ENCODE assay signal across 12 cellular contexts in genomic region chr5:104800440-104801048, GRCh38.
DNase-seq lines count a peak whose midpoint lies in the region; ATAC-seq, FAIRE-seq and TF ChIP-seq lines count a peak whose summit lies in the region.
"Had no signal": no experiment of that assay in that cellular context is flagged by ENCODE, and none has a peak within 500 bp of the region (broad histone marks: within the 10 kb centered on the region; RNA-seq: fewer than 3 reads in every experiment).

No MANE protein-coding gene starts in this region.

- H3K4me3 ChIP-seq in GM12875 (ENCODE audit: low read depth, low read length) (no peak overlapping the region), K562 (no peak overlapping the region)

- no peaks in the 10 kb centered on the region for H3K9me1 ChIP-seq in K562 (ENCODE audit: control insufficient read depth, insufficient read depth, low read length)

- no peak for TF ChIP-seq RAD21 in K562 (CRISPR knock-in tag; conservative IDR thresholded peaks at IDR 0.05 in 1 of 2, IDR thresholded peaks at IDR 0.05 in 1 of 2)

- H3K27ac Mint-ChIP-seq in neural crest cell (ENCODE audit: unreplicated experiment) = no peak overlapping the region
- H3K27ac Mint-ChIP-seq in activated CD4-positive, alpha-beta memory T cell treated with anti-CD3 and anti-CD28 coated beads, Interleukin-2, amount 10 ng/mL, durations not matched to agents 7 days and 5 days = no peak overlapping the region
- H3K27ac Mint-ChIP-seq in activated CD8-positive, alpha-beta memory T cell treated with anti-CD3 and anti-CD28 coated beads, Interleukin-2, amount 10 ng/mL, durations not matched to agents 7 days and 5 days = no peak overlapping the region
- H3K27ac Mint-ChIP-seq: nephron had no signal

- no peaks in the 10 kb centered on the region for H3K36me3 ChIP-seq in K562 (ENCODE audit: control insufficient read depth, insufficient read depth, low read length)

- no peak overlapping the region for H3K9ac ChIP-seq in K562 (ENCODE audit: insufficient read depth in 1 of 2, low read depth in 2 of 2, low read length in 2 of 2)

- no peak overlapping the region for H3K27ac ChIP-seq in K562 (ENCODE audit: extremely low read depth, low read depth, low read length)

- H3K27me3 ChIP-seq in K562 (ENCODE audit: control insufficient read depth in 2 of 2, insufficient read depth in 2 of 2, low read length in 2 of 2) = no peaks in the 10 kb centered on the region

- H3K4me2 ChIP-seq in K562 (ENCODE audit: insufficient read depth, low read length) = no peak overlapping the region

- peaks cover 3% of the 10 kb centered on the region for H3K9me3 Mint-ChIP-seq in neural crest cell
- H3K9me3 Mint-ChIP-seq in activated CD4-positive, alpha-beta memory T cell treated with anti-CD3 and anti-CD28 coated beads, Interleukin-2, amount 10 ng/mL, durations not matched to agents 7 days and 5 days = no peaks in the 10 kb centered on the region
- peaks cover 2% of the 10 kb centered on the region for H3K9me3 Mint-ChIP-seq in activated CD8-positive, alpha-beta memory T cell treated with anti-CD3 and anti-CD28 coated beads, Interleukin-2, amount 10 ng/mL, durations not matched to agents 7 days and 5 days (ENCODE audit: low read depth)
- H3K9me3 Mint-ChIP-seq: nephron had no signal

- TF ChIP-seq CTCF in GM12875 (IDR thresholded peaks at IDR 0.05; ENCODE audit: borderline replicate concordance, insufficient read depth, low read depth, low read length) (peak; percentile 32; the same call in 1 of the 2 replicates), K562 (IDR thresholded peaks at IDR 0.05 in 2 of 3, conservative IDR thresholded peaks at IDR 0.05 in 1 of 3; ENCODE audit: insufficient read depth in 2 of 3, low read depth in 1 of 3, low read length in 3 of 3) (peak; percentile 7 to 28 (median 18); a peak in 1 of 6 replicates), neural crest cell (conservative IDR thresholded peaks at IDR 0.05) (peak; percentile 40)

- intact Hi-C loops in K562 (cut with micrococcal nuclease) = no loop called here

- no peak for TF ChIP-seq POLR2A in K562 (conservative IDR thresholded peaks at IDR 0.05)

- no peaks in the 10 kb centered on the region for H3K9me3 ChIP-seq in K562 (replicated peaks; ENCODE audit: control insufficient read depth, insufficient read depth, low read depth, low read length)

- no peaks in the 10 kb centered on the region for H4K20me1 ChIP-seq in K562 (replicated peaks; ENCODE audit: control insufficient read depth, insufficient read depth, low read length)

- H3K79me2 ChIP-seq in K562 (ENCODE audit: control insufficient read depth, insufficient read depth, low read length) = no peaks in the 10 kb centered on the region

- no peak for ATAC-seq in K562
- no peak for ATAC-seq in GM19467 (IDR thresholded peaks at IDR 0.05; ENCODE audit: unreplicated experiment)
- no peak for ATAC-seq in activated CD8-positive, alpha-beta memory T cell treated with anti-CD3 and anti-CD28 coated beads, Interleukin-2, amount 10 ng/mL, durations not matched to agents 7 days and 5 days

- no peaks in the 10 kb centered on the region for H3K4me1 ChIP-seq in K562 (replicated peaks in 1 of 2; ENCODE audit: control insufficient read depth in 2 of 2, insufficient read depth in 2 of 2, low read length in 2 of 2)

- POLR2A ChIA-PET in K562 (lab: Yijun Ruan, JAX) = no interaction called here
- POLR2A ChIA-PET in activated CD4-positive, alpha-beta memory T cell treated with anti-CD3 and anti-CD28 coated beads, Interleukin-2, amount 10 ng/mL, durations not matched to agents 7 days and 5 days (lab: Charles Lee) = no interaction called here

- DNase-seq in M059J (ENCODE audit: low read depth) (peak; percentile 10), K562 (ENCODE audit: extremely low read depth in 1 of 4, low spot score in 3 of 4) (peak; percentile 4 to 12 (median 6)), neural crest cell (ENCODE audit: low read depth, low spot score) (no peak), HCEC 1CT (no peak)
- no peak for DNase-seq in activated CD4-positive, alpha-beta memory T cell treated with anti-CD3 and anti-CD28 coated beads, Interleukin-2, amount 10 ng/mL, durations not matched to agents 7 days and 5 days
- DNase-seq in activated CD8-positive, alpha-beta memory T cell treated with anti-CD3 and anti-CD28 coated beads, Interleukin-2, amount 10 ng/mL, durations not matched to agents 7 days and 5 days = no peak
- DNase-seq: activated effector memory CD4-positive, alpha-beta T cell treated with Interleukin-2 at 50 U/mL for 16 hours; NCI-H510A treated with DMSO at 0.1 percent for 48 hours; stimulated activated CD4-positive, alpha-beta T cell treated with anti-CD3 and anti-CD28 coated beads, Interleukin-2, amount 100 ng/mL, for 24 hours had no signal

- no peak overlapping the region for H2AFZ ChIP-seq in K562 (ENCODE audit: low read depth, low read length)

- no peaks in the 10 kb centered on the region for H3K36me3 Mint-ChIP-seq in neural crest cell (ENCODE audit: low read depth)
- no peaks in the 10 kb centered on the region for H3K36me3 Mint-ChIP-seq in activated CD4-positive, alpha-beta memory T cell treated with anti-CD3 and anti-CD28 coated beads, Interleukin-2, amount 10 ng/mL, durations not matched to agents 7 days and 5 days (ENCODE audit: low read depth)
- H3K36me3 Mint-ChIP-seq in activated CD8-positive, alpha-beta memory T cell treated with anti-CD3 and anti-CD28 coated beads, Interleukin-2, amount 10 ng/mL, durations not matched to agents 7 days and 5 days = no peaks in the 10 kb centered on the region

- no TSS peak for BruUV-seq in K562 (replicated peaks; lab: Mats Ljungman, UMichigan)

- TF ChIP-seq EP300 in K562 (IDR thresholded peaks at IDR 0.05; ENCODE audit: low read length) = no peak

- WGBS in K562 (ENCODE audit: insufficient coverage, low coverage, missing lambda C conversion rate) = 2% methylated on average over 4 of the region's 4 CpGs

- in situ Hi-C loops in K562 (cut with MboI) = no loop called here

- CTCF ChIA-PET in K562 (lab: Yijun Ruan, JAX; ENCODE audit: low intra/inter-chr PET ratio) = no interaction called here
- CTCF ChIA-PET in activated CD4-positive, alpha-beta memory T cell treated with anti-CD3 and anti-CD28 coated beads, Interleukin-2, amount 10 ng/mL, durations not matched to agents 7 days and 5 days (lab: Charles Lee) = no interaction called here
- CTCF ChIA-PET in activated CD8-positive, alpha-beta memory T cell treated with anti-CD3 and anti-CD28 coated beads, Interleukin-2, amount 10 ng/mL, durations not matched to agents 7 days and 5 days (lab: Charles Lee) = no interaction called here

- H3K4me3 Mint-ChIP-seq in neural crest cell = no peak overlapping the region
- no peak overlapping the region for H3K4me3 Mint-ChIP-seq in activated CD4-positive, alpha-beta memory T cell treated with anti-CD3 and anti-CD28 coated beads, Interleukin-2, amount 10 ng/mL, durations not matched to agents 7 days and 5 days
- H3K4me3 Mint-ChIP-seq in activated CD8-positive, alpha-beta memory T cell treated with anti-CD3 and anti-CD28 coated beads, Interleukin-2, amount 10 ng/mL, durations not matched to agents 7 days and 5 days = no peak overlapping the region
- H3K4me3 Mint-ChIP-seq: nephron had no signal

- H3K4me1 Mint-ChIP-seq in neural crest cell = no peaks in the 10 kb centered on the region
- H3K4me1 Mint-ChIP-seq in activated CD4-positive, alpha-beta memory T cell treated with anti-CD3 and anti-CD28 coated beads, Interleukin-2, amount 10 ng/mL, durations not matched to agents 7 days and 5 days = no peaks in the 10 kb centered on the region
- no peaks in the 10 kb centered on the region for H3K4me1 Mint-ChIP-seq in activated CD8-positive, alpha-beta memory T cell treated with anti-CD3 and anti-CD28 coated beads, Interleukin-2, amount 10 ng/mL, durations not matched to agents 7 days and 5 days
- H3K4me1 Mint-ChIP-seq: nephron had no signal

- H3K27me3 Mint-ChIP-seq in neural crest cell (ENCODE audit: low read depth) = no peaks in the 10 kb centered on the region
- H3K27me3 Mint-ChIP-seq in activated CD4-positive, alpha-beta memory T cell treated with anti-CD3 and anti-CD28 coated beads, Interleukin-2, amount 10 ng/mL, durations not matched to agents 7 days and 5 days = no peaks in the 10 kb centered on the region
- H3K27me3 Mint-ChIP-seq in activated CD8-positive, alpha-beta memory T cell treated with anti-CD3 and anti-CD28 coated beads, Interleukin-2, amount 10 ng/mL, durations not matched to agents 7 days and 5 days = no peaks in the 10 kb centered on the region

- FAIRE-seq in K562 (lab: Jason Lieb, UNC) = peak; percentile 67

TF ChIP-seq in K562, 482 proteins besides CTCF, POLR2A, EP300 and RAD21:
- no peak for TF ChIP-seq PURB (CRISPR knock-in tag; IDR thresholded peaks at IDR 0.05; ENCODE audit: low read depth)
- TF ChIP-seq TGIF2 (CRISPR knock-in tag; IDR thresholded peaks at IDR 0.05) = no peak
- TF ChIP-seq ELF2 (CRISPR knock-in tag; IDR thresholded peaks at IDR 0.05) = no peak
- TF ChIP-seq CEBPB (tag; IDR thresholded peaks at IDR 0.05) = peak; percentile 84
- no peak for TF ChIP-seq ETV5 (CRISPR knock-in tag; IDR thresholded peaks at IDR 0.05; ENCODE audit: low read depth)
- TF ChIP-seq CEBPG (CRISPR knock-in tag; IDR thresholded peaks at IDR 0.05) = no peak
- TF ChIP-seq CEBPG (tag; conservative IDR thresholded peaks at IDR 0.05 in 1 of 2, IDR thresholded peaks at IDR 0.05 in 1 of 2) = 0 out of 4 replicates have a peak, but pooled peaks of 1 of the 2 experiments have one; percentile 37
- TF ChIP-seq COPS2 (conservative IDR thresholded peaks at IDR 0.05) = no peak
- TF ChIP-seq ZNF586 (CRISPR knock-in tag; conservative IDR thresholded peaks at IDR 0.05) = no peak
- TF ChIP-seq RFX5 (IDR thresholded peaks at IDR 0.05; ENCODE audit: low read depth, low read length) = no peak
- TF ChIP-seq NR2F6 (CRISPR knock-in tag; IDR thresholded peaks at IDR 0.05) = no peak
- peak; percentile 64 for TF ChIP-seq IRF9 (tag; IDR thresholded peaks at IDR 0.05)

Comparison
In these comparisons a context has a peak if more than half of its experiments do, and no peak if none do; other contexts are left out.
1. DNase-seq: peak in M059J (single experiment) and K562 (4 of 4); none in neural crest cell (single experiment), HCEC 1CT (single experiment), activated CD4-positive, alpha-beta memory T cell treated with anti-CD3 and anti-CD28 coated beads, Interleukin-2, amount 10 ng/mL, durations not matched to agents 7 days and 5 days (single experiment) and activated CD8-positive, alpha-beta memory T cell treated with anti-CD3 and anti-CD28 coated beads, Interleukin-2, amount 10 ng/mL, durations not matched to agents 7 days and 5 days (single experiment).
2. Peak in every context shown above with its lines, with median percentiles within 50 percentile points of each other: CTCF ChIP-seq.